ENCODE assay signal across 1 cellular context in genomic region chr10:5482016-5482415, GRCh38.
TF ChIP-seq lines count a peak whose summit lies in the region.

No MANE protein-coding gene starts in this region.

TF ChIP-seq in K562, 482 proteins besides CTCF, POLR2A, EP300 and RAD21 (continued from another document):
- TF ChIP-seq RNF219 (CRISPR knock-in tag; IDR thresholded peaks at IDR 0.05) (no peak), E2F1 (CRISPR knock-in tag; IDR thresholded peaks at IDR 0.05) (no peak), CCAR2 (IDR thresholded peaks at IDR 0.05; ENCODE audit: low read depth, low read length) (no peak), RFX7 (CRISPR knock-in tag; IDR thresholded peaks at IDR 0.05) (no peak), EZH2 (IDR thresholded peaks at IDR 0.05; ENCODE audit: borderline replicate concordance, low read depth, low read length) (no peak), MTA2 (IDR thresholded peaks at IDR 0.05; ENCODE audit: low read depth) (no peak), SMARCA4 (IDR thresholded peaks at IDR 0.05) (no peak), CCNT2 (IDR thresholded peaks at IDR 0.05; ENCODE audit: borderline replicate concordance, extremely low read depth, insufficient read length, low read depth, low read length) (no peak), MBD2 (IDR thresholded peaks at IDR 0.05; ENCODE audit: borderline replicate concordance, low read depth) (0 out of 2 replicates have a peak, but pooled peaks have one; percentile 12), ETV5 (CRISPR knock-in tag; IDR thresholded peaks at IDR 0.05; ENCODE audit: low read depth) (no peak), MGA (IDR thresholded peaks at IDR 0.05) (no peak)
- TF ChIP-seq, protein P1, sequence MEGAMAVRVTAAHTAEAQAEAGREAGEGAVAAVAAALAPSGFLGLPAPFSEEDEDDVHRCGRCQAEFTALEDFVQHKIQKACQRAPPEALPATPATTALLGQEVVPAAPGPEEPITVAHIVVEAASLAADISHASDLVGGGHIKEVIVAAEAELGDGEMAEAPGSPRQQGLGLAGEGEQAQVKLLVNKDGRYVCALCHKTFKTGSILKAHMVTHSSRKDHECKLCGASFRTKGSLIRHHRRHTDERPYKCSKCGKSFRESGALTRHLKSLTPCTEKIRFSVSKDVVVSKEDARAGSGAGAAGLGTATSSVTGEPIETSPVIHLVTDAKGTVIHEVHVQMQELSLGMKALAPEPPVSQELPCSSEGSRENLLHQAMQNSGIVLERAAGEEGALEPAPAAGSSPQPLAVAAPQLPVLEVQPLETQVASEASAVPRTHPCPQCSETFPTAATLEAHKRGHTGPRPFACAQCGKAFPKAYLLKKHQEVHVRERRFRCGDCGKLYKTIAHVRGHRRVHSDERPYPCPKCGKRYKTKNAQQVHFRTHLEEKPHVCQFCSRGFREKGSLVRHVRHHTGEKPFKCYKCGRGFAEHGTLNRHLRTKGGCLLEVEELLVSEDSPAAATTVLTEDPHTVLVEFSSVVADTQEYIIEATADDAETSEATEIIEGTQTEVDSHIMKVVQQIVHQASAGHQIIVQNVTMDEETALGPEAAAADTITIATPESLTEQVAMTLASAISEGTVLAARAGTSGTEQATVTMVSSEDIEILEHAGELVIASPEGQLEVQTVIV (CRISPR knock-in tag; IDR thresholded peaks at IDR 0.05; ENCODE audit: borderline replicate concordance), result no peak
- TF ChIP-seq, protein P2, sequence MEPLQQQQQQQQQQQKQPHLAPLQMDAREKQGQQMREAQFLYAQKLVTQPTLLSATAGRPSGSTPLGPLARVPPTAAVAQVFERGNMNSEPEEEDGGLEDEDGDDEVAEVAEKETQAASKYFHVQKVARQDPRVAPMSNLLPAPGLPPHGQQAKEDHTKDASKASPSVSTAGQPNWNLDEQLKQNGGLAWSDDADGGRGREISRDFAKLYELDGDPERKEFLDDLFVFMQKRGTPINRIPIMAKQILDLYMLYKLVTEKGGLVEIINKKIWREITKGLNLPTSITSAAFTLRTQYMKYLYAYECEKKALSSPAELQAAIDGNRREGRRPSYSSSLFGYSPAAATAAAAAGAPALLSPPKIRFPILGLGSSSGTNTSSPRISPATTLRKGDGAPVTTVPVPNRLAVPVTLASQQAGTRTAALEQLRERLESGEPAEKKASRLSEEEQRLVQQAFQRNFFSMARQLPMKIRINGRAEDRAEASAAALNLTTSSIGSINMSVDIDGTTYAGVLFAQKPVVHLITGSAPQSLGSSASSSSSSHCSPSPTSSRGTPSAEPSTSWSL (CRISPR knock-in tag; IDR thresholded peaks at IDR 0.05; ENCODE audit: borderline replicate concordance), result no peak
